9 cellular contexts compared by ENCODE assay signal in the genomic region with DNA sequence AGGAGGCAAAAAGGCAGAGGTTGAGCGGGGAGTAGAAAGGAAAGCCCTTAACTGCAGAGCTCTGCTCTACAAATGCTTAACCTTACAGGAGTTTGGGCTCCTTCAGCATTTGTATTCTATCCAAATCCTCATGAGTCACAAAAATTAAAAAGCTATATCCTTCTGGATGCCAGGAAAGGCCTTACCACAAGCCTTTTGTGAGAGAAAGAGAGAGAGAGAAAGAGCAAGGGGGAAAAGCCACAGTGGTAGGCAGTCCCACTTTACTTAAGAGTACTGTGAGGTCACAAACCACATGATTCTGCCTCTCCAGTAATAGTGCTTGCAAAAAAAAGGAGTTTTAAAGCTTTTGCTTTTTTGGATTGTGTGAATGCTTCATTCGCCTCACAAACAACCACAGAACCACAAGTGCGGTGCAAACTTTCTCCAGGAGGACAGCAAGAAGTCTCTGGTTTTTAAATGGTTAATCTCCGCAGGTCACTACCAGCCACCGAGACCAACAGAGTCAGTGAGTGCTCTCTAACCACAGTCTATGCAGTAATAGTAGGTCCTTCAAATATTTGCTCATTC. TPM values are rescaled to one million over a fixed set of nuclear protein-coding genes. Genes with fewer than 3 reads are reported as not detected.
DNase-seq lines count a peak whose midpoint lies in the region; ATAC-seq and TF ChIP-seq lines count a peak whose summit lies in the region.
"Had no signal": no experiment of that assay in that cellular context is flagged by ENCODE, and none has a peak within 500 bp of the region (broad histone marks: within the 10 kb centered on the region; RNA-seq: fewer than 3 reads in every experiment).

A gene (plus strand): TSS at position 375 of the 567 bp plus-strand sequence. CDS start 397 bp downstream, outside the sequence.

- DNase-seq in AG09309 (ENCODE audit: low read depth) (peak; percentile 84), brain pericyte (ENCODE audit: low read depth, low spot score) (peak; percentile 8), thyroid gland (no peak), SHP77 treated with DMSO at 0.1 percent for 48 hours (lab: John Stamatoyannopoulos, UW) (no peak)
- DNase-seq in Jurkat, Clone E6-1 (ENCODE audit: low read depth, low spot score) = peak; percentile 70
- DNase-seq: MM.1S had no signal

- intact Hi-C loops in thyroid gland (cut with DNase I) = no loop called here

- H3K4me3 ChIP-seq in AG09309 (ENCODE audit: control insufficient read depth, low read depth, low read length) (peak within 1 kb of the TSS; percentile 17), mesodermal cell (ENCODE audit: extremely low read depth, insufficient read depth, low read length, poor library complexity, severe bottlenecking) (no peak within 1 kb of the TSS), thyroid gland (replicated peaks in 1 of 3) (no peak within 1 kb of the TSS)
- peak within 1 kb of the TSS; percentile 31 for H3K4me3 ChIP-seq in Jurkat, Clone E6-1 (ENCODE audit: low read length)

- peaks cover 8% of the 10 kb centered on the region for H3K4me1 ChIP-seq in mesodermal cell (ENCODE audit: control insufficient read depth, insufficient read depth, low read length, poor library complexity, severe bottlenecking)
- H3K4me1 ChIP-seq in thyroid gland = no peaks in the 10 kb centered on the region

- no peaks in the 10 kb centered on the region for H3K27me3 ChIP-seq in thyroid gland

- no peak for ATAC-seq in GM21515 (IDR thresholded peaks at IDR 0.05; ENCODE audit: unreplicated experiment)
- ATAC-seq in HG03039 (IDR thresholded peaks at IDR 0.05; ENCODE audit: unreplicated experiment) = no peak

- no peak for TF ChIP-seq POLR2A in thyroid gland (IDR thresholded peaks at IDR 0.05)

- H3K27ac ChIP-seq in mesodermal cell (ENCODE audit: low read depth, low read length, severe bottlenecking) (peak within 1 kb of the TSS; percentile 17), thyroid gland (no peak within 1 kb of the TSS)

- no peaks in the 10 kb centered on the region for H3K9me3 ChIP-seq in mesodermal cell (ENCODE audit: control insufficient read depth, low read length)
- H3K9me3 ChIP-seq in thyroid gland = no peaks in the 10 kb centered on the region

- H3K36me3 ChIP-seq in mesodermal cell (ENCODE audit: control insufficient read depth, insufficient read depth, low read length) (no peaks in the 10 kb centered on the region), thyroid gland (no peaks in the 10 kb centered on the region)

- 34 to 50% methylated on average over 1 to 3 of the region's 5 CpGs for WGBS in mesodermal cell (ENCODE audit: insufficient coverage in 2 of 2), 2 experiments
- WGBS in thyroid gland, 2 donors = 48 to 53% methylated on average over 5 of the region's 5 CpGs

- TF ChIP-seq CTCF in AG09309 (IDR thresholded peaks at IDR 0.05; ENCODE audit: control insufficient read depth, insufficient read depth, low read depth, low read length, missing control alignments) (no peak), thyroid gland (IDR thresholded peaks at IDR 0.05) (no peak)

RNA-seq across cellular contexts. Expression of the gene that starts here (rescaled TPM):
- 2.7 TPM for polyA plus RNA-seq in Jurkat, Clone E6-1 (2012; ENCODE audit: insufficient read depth, insufficient read length)
- 6.6 TPM for polyA plus RNA-seq in mesodermal cell (2013, experiment 1 of 2)
- polyA plus RNA-seq in mesodermal cell (2013, experiment 2 of 2) = 6.6 TPM
- total RNA-seq in thyroid gland = 1 to 10 TPM; 1.6 to 4.2 (median 2.7) TPM

Comparison
In these comparisons a context has a peak if more than half of its experiments do, and no peak if none do; other contexts are left out.
1. DNase-seq: peak in AG09309 (single experiment), Jurkat, Clone E6-1 (single experiment) and brain pericyte (single experiment); none in thyroid gland (0 of 2) and SHP77 treated with DMSO at 0.1 percent for 48 hours (single experiment).
2. H3K4me3 ChIP-seq: peak in AG09309 (single experiment) and Jurkat, Clone E6-1 (single experiment); none in mesodermal cell (single experiment) and thyroid gland (0 of 3).